In genomic region chr1:11650331-11650991, GRCh38 we compare ENCODE assay signal across 8 cellular contexts. TPM values are rescaled to one million over a fixed set of nuclear protein-coding genes. Genes with fewer than 3 reads are reported as not detected.
A peak's percentile ranks its signal among the peaks of the same experiment; 100 is the strongest.
DNase-seq lines count a peak whose midpoint lies in the region; ATAC-seq and TF ChIP-seq lines count a peak whose summit lies in the region.

No MANE protein-coding gene starts in this region.

- H3K27me3 Mint-ChIP-seq in dendritic cell treated with granulocyte-macrophage colony-stimulating factor and Interleukin-4, amounts not matched to agents 40 ng/mL and 50 ng/mL, for 4 days, result peaks cover 78% of the 10 kb centered on the region

- H3K4me3 ChIP-seq in right lobe of liver, result peak overlapping the region; percentile 3 to 52 (median 40)

- H3K4me3 Mint-ChIP-seq in dendritic cell treated with granulocyte-macrophage colony-stimulating factor and Interleukin-4, amounts not matched to agents 40 ng/mL and 50 ng/mL, for 4 days, result peak overlapping the region; percentile 37

- TF ChIP-seq CTCF in GM12872 (IDR thresholded peaks at IDR 0.05; ENCODE audit: insufficient read depth, low read depth, low read length) (peak; percentile 78), right lobe of liver (IDR thresholded peaks at IDR 0.05) (peak; percentile 91 to 95 (median 92))

- H3K27me3 ChIP-seq in right lobe of liver, result no peaks in the 10 kb centered on the region

- peak; percentile 42 for TF ChIP-seq POLR2A in right lobe of liver (IDR thresholded peaks at IDR 0.05)

- H3K9me3 ChIP-seq in right lobe of liver, result no peaks in the 10 kb centered on the region

- H3K36me3 ChIP-seq in right lobe of liver, result no peaks in the 10 kb centered on the region

- ATAC-seq in right lobe of liver (peak; percentile 72 to 85 (median 80)), GM21737 (IDR thresholded peaks at IDR 0.05; ENCODE audit: unreplicated experiment) (no peak)

- H3K4me1 Mint-ChIP-seq in dendritic cell treated with granulocyte-macrophage colony-stimulating factor and Interleukin-4, amounts not matched to agents 40 ng/mL and 50 ng/mL, for 4 days (ENCODE audit: low read depth), result peaks cover 22% of the 10 kb centered on the region

- no peaks in the 10 kb centered on the region for H3K36me3 Mint-ChIP-seq in dendritic cell treated with granulocyte-macrophage colony-stimulating factor and Interleukin-4, amounts not matched to agents 40 ng/mL and 50 ng/mL, for 4 days (ENCODE audit: low read depth)

- no peak overlapping the region for H3K27ac Mint-ChIP-seq in dendritic cell treated with granulocyte-macrophage colony-stimulating factor and Interleukin-4, amounts not matched to agents 40 ng/mL and 50 ng/mL, for 4 days

- 0% methylated on average over 3 of the region's 47 CpGs for WGBS in right lobe of liver (ENCODE audit: insufficient coverage, low coverage, low lambda C conversion rate, missing lambda C conversion rate)

- intact Hi-C loops in dendritic cell treated with granulocyte-macrophage colony-stimulating factor and Interleukin-4, amounts not matched to agents 40 ng/mL and 50 ng/mL, for 4 days (cut with micrococcal nuclease), result loop anchor here (1.0 to 2.0 kb wide), 2 partner anchors 60 to 69 kb away; no protein-coding TSS in a partner anchor
- intact Hi-C loops in right lobe of liver (cut with DNase I), result loop anchor here (5.0 kb wide), 2 partner anchors 62 to 72 kb away; no protein-coding TSS in a partner anchor

- no peaks in the 10 kb centered on the region for H3K9me3 Mint-ChIP-seq in dendritic cell treated with granulocyte-macrophage colony-stimulating factor and Interleukin-4, amounts not matched to agents 40 ng/mL and 50 ng/mL, for 4 days

- peaks cover 0 to 22% (median 5%) of the 10 kb centered on the region in 4 donors for H3K4me1 ChIP-seq in right lobe of liver

- peak; percentile 97 for DNase-seq in NCI-H510A (lab: John Stamatoyannopoulos, UW)
- DNase-seq in activated CD4-positive, alpha-beta T cell treated with anti-CD3 and anti-CD28 coated beads, Interleukin-2, amount 50 U/mL, for 1 hour, result peak; percentile 74
- DNase-seq in right lobe of liver, result peak; percentile 93 to 94 (median 93)
- DNase-seq in stimulated activated CD4-positive, alpha-beta T cell treated with anti-CD3 and anti-CD28 coated beads, TNF-alpha, amount 100 ng/mL, for 48 hours (ENCODE audit: low read depth in 3 of 3), result peak; percentile 64 to 75 (median 73)
- DNase-seq in NCI-H1105 (lab: John Stamatoyannopoulos, UW), result no peak

- H3K27ac ChIP-seq in right lobe of liver, result peak overlapping the region; percentile 31 to 66 (median 61)

RNA-seq across cellular contexts. Expression of gene FBXO2, which starts 3.8 kb away (rescaled TPM):
- 10 to 100 TPM in 4 of 6 experiments, 1 to 10 TPM in 2; 6.6 to 23.7 (median 16.0) TPM for total RNA-seq in right lobe of liver

RNA-seq across cellular contexts. Expression of gene FBXO44, which starts 4.2 kb away (rescaled TPM):
- 10 to 100 TPM in 4 of 6 experiments, 1 to 10 TPM in 2; 8.7 to 15.3 (median 10.5) TPM for total RNA-seq in right lobe of liver

RNA-seq across cellular contexts. Expression of gene FBXO6, which starts 13.5 kb away (rescaled TPM):
- total RNA-seq in right lobe of liver, result 10 to 100 TPM in 4 of 6 experiments, 1 to 10 TPM in 2; 7.0 to 21.1 (median 11.5) TPM

RNA-seq across cellular contexts. Expression of gene MAD2L2, which starts 30.5 kb away (rescaled TPM):
- 10 to 100 TPM; 18.0 to 66.4 (median 29.7) TPM for total RNA-seq in right lobe of liver

RNA-seq across cellular contexts. Expression of gene DRAXIN, which starts 41.0 kb away (rescaled TPM):
- not detected for total RNA-seq in right lobe of liver
